In genomic region chr10:104174136-104174535, GRCh38 we compare ENCODE assay signal across 3 cellular contexts. TPM values are rescaled to one million over a fixed set of nuclear protein-coding genes. Genes with fewer than 3 reads are reported as not detected.
"Had no signal": no experiment of that assay in that cellular context is flagged by ENCODE, and none has a peak within 500 bp of the region (broad histone marks: within the 10 kb centered on the region; RNA-seq: fewer than 3 reads in every experiment).

No MANE protein-coding gene starts in this region.

RNA-seq across cellular contexts. Expression of gene CFAP43, which starts 58.0 kb away (rescaled TPM):
- total RNA-seq: OCI-LY7, Right ventricle myocardium superior, SJCRH30 had no signal
